ENCODE assay signal across 7 cellular contexts in the genomic region with DNA sequence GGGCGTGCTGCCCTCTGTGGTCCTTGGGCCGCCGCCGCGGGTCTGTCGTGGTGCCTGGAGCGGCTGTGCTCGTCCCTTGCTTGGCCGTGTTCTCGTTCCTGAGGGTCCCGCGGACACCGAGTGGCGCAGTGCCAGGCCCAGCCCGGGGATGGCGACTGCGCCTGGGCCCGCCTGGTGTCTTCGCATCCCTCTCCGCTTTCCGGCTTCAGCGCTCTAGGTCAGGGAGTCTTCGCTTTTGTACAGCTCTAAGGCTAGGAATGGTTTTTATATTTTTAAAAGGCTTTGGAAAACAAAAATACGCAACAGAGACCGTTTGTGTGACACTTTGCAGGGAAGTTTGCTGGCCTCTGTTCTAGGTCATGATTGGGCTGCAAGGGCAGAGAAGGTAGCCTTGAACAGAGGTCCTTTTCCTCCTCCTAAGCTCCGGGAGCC. TPM values are rescaled to one million over a fixed set of nuclear protein-coding genes. Genes with fewer than 3 reads are reported as not detected.
DNase-seq lines count a peak whose midpoint lies in the region; ATAC-seq and TF ChIP-seq lines count a peak whose summit lies in the region.

No MANE protein-coding gene starts in this region.

- H3K36me3 ChIP-seq in HUES6 (ENCODE audit: control insufficient read depth, insufficient read depth, low read length), result peaks cover 23% of the 10 kb centered on the region

- ATAC-seq in GM21529 (IDR thresholded peaks at IDR 0.05; ENCODE audit: unreplicated experiment), result peak; percentile 38
- peak; percentile 8 for ATAC-seq in activated CD8-positive, alpha-beta T cell treated with anti-CD3 and anti-CD28 coated beads for 36 hours
- peak; percentile 17 for ATAC-seq in Right ventricle myocardium inferior

- H3K9me3 Mint-ChIP-seq in activated CD8-positive, alpha-beta T cell treated with anti-CD3 and anti-CD28 coated beads for 36 hours, result peaks cover 2% of the 10 kb centered on the region
- no peaks in the 10 kb centered on the region for H3K9me3 Mint-ChIP-seq in osteocyte (ENCODE audit: unreplicated experiment)

- no peaks in the 10 kb centered on the region for H3K27me3 Mint-ChIP-seq in activated CD8-positive, alpha-beta T cell treated with anti-CD3 and anti-CD28 coated beads for 36 hours
- no peaks in the 10 kb centered on the region for H3K27me3 Mint-ChIP-seq in osteocyte (ENCODE audit: unreplicated experiment)

- no peaks in the 10 kb centered on the region for H3K27me3 ChIP-seq in HUES6 (ENCODE audit: control insufficient read depth, insufficient read depth, low read length)

- H3K9ac ChIP-seq in HUES6 (ENCODE audit: low read length), result peak overlapping the region; percentile 84

- DNase-seq in GM10266 (ENCODE audit: extremely low spot score) (peak; percentile 52), Right ventricle myocardium inferior (ENCODE audit: missing footprints) (peak; percentile 77), osteocyte (ENCODE audit: extremely low spot score, unreplicated experiment) (no peak)
- DNase-seq in activated CD8-positive, alpha-beta T cell treated with anti-CD3 and anti-CD28 coated beads for 36 hours, result peak; percentile 37
- no peak for DNase-seq in stimulated activated CD4-positive, alpha-beta T cell treated with anti-CD3 and anti-CD28 coated beads, Interleukin-4, amount 100 ng/mL, for 1 hour

- peak overlapping the region; percentile 95 for H3K27ac Mint-ChIP-seq in activated CD8-positive, alpha-beta T cell treated with anti-CD3 and anti-CD28 coated beads for 36 hours
- H3K27ac Mint-ChIP-seq in osteocyte (ENCODE audit: unreplicated experiment), result peak overlapping the region; percentile 93

- H3K27ac ChIP-seq in HUES6 (ENCODE audit: low read depth, low read length), result no peak overlapping the region

- intact Hi-C loops in activated CD8-positive, alpha-beta T cell treated with anti-CD3 and anti-CD28 coated beads for 36 hours (cut with micrococcal nuclease), result no loop called here
- intact Hi-C loops in Right ventricle myocardium inferior (cut with DNase I), result loop anchor here (5.0 kb wide), 1 partner anchor 72 kb away; a partner anchor contains a TSS

- TF ChIP-seq CTCF in GM10266 (IDR thresholded peaks at IDR 0.05; ENCODE audit: control insufficient read depth, insufficient read depth, low read depth, missing control alignments) (no peak), osteocyte (IDR thresholded peaks at IDR 0.05) (no peak)
- TF ChIP-seq CTCF in activated CD8-positive, alpha-beta T cell treated with anti-CD3 and anti-CD28 coated beads for 36 hours (IDR thresholded peaks at IDR 0.05), result no peak

- H3K36me3 Mint-ChIP-seq in activated CD8-positive, alpha-beta T cell treated with anti-CD3 and anti-CD28 coated beads for 36 hours (ENCODE audit: low read depth), result peaks cover 43% of the 10 kb centered on the region
- peaks cover 12% of the 10 kb centered on the region for H3K36me3 Mint-ChIP-seq in osteocyte (ENCODE audit: unreplicated experiment)

- peak overlapping the region; percentile 71 for H3K4me3 ChIP-seq in HUES6 (ENCODE audit: low read depth, low read length)

- H3K4me1 Mint-ChIP-seq in activated CD8-positive, alpha-beta T cell treated with anti-CD3 and anti-CD28 coated beads for 36 hours (ENCODE audit: low read depth), result peaks cover 65% of the 10 kb centered on the region
- peaks cover 44% of the 10 kb centered on the region for H3K4me1 Mint-ChIP-seq in osteocyte (ENCODE audit: unreplicated experiment)

- POLR2A ChIA-PET in activated CD8-positive, alpha-beta T cell treated with anti-CD3 and anti-CD28 coated beads for 36 hours (lab: Charles Lee), result interaction anchor here (0.7 to 1.2 kb wide), 6 partner anchors 9 to 101 kb away, joined by 3 to 6 read pairs (median 3); no protein-coding TSS in a partner anchor

- no peaks in the 10 kb centered on the region for H3K9me3 ChIP-seq in HUES6 (ENCODE audit: control insufficient read depth, insufficient read depth, low read depth, low read length)

- H3K4me1 ChIP-seq in HUES6 (ENCODE audit: control insufficient read depth, insufficient read depth, low read length), result no peaks in the 10 kb centered on the region

- H3K4me3 Mint-ChIP-seq in activated CD8-positive, alpha-beta T cell treated with anti-CD3 and anti-CD28 coated beads for 36 hours, result peak overlapping the region; percentile 97
- H3K4me3 Mint-ChIP-seq in osteocyte (ENCODE audit: unreplicated experiment), result peak overlapping the region; percentile 94

- CTCF ChIA-PET in activated CD8-positive, alpha-beta T cell treated with anti-CD3 and anti-CD28 coated beads for 36 hours (lab: Charles Lee), result no interaction called here

RNA-seq across cellular contexts. Expression of a gene that starts 0.7 kb away (rescaled TPM):
- total RNA-seq in activated CD8-positive, alpha-beta T cell treated with anti-CD3 and anti-CD28 coated beads for 36 hours, result 100 to 1,000 TPM; 277 to 286 TPM
- total RNA-seq in Right ventricle myocardium inferior (430 TPM), osteocyte (195 and 205 TPM in 2 replicates)

Comparison
In these comparisons a context has a peak if more than half of its experiments do, and no peak if none do; other contexts are left out.
1. DNase-seq: peak in GM10266 (single experiment), activated CD8-positive, alpha-beta T cell treated with anti-CD3 and anti-CD28 coated beads for 36 hours (single experiment) and Right ventricle myocardium inferior (single experiment); none in osteocyte (single experiment) and stimulated activated CD4-positive, alpha-beta T cell treated with anti-CD3 and anti-CD28 coated beads, Interleukin-4, amount 100 ng/mL, for 1 hour (single experiment).
2. Peak in every context shown above with its lines, with median percentiles within 50 percentile points of each other: ATAC-seq.